Comparison of ENCODE assay signal across 10 cellular contexts in genomic region chr2:157789933-157790511, GRCh38.
A peak's percentile ranks its signal among the peaks of the same experiment; 100 is the strongest.
DNase-seq lines count a peak whose midpoint lies in the region; ATAC-seq and TF ChIP-seq lines count a peak whose summit lies in the region.
"Had no signal": no experiment of that assay in that cellular context is flagged by ENCODE, and none has a peak within 500 bp of the region (broad histone marks: within the 10 kb centered on the region; RNA-seq: fewer than 3 reads in every experiment).

No MANE protein-coding gene starts in this region.

- peaks cover 41% of the 10 kb centered on the region for H3K4me1 ChIP-seq in upper lobe of right lung

- no peaks in the 10 kb centered on the region for H3K9me3 Mint-ChIP-seq in activated T-cell treated with anti-CD3 and anti-CD28 coated beads, Interleukin-2, amount 50 U/mL, for 72 hours

- no peaks in the 10 kb centered on the region for H3K27me3 Mint-ChIP-seq in activated T-cell treated with anti-CD3 and anti-CD28 coated beads, Interleukin-2, amount 50 U/mL, for 72 hours (ENCODE audit: low read depth)

- H3K4me3 ChIP-seq in upper lobe of right lung: no peak overlapping the region

- H3K9me3 ChIP-seq in upper lobe of right lung: no peaks in the 10 kb centered on the region

- peak; percentile 44 to 53 for ATAC-seq in activated T-cell treated with anti-CD3 and anti-CD28 coated beads, Interleukin-2, amount 50 U/mL, for 72 hours (replicated peaks in 1 of 2)
- peak; percentile 26 for ATAC-seq in upper lobe of right lung
- no peak for ATAC-seq in HG03571 (IDR thresholded peaks at IDR 0.05; ENCODE audit: unreplicated experiment)
- no peak for ATAC-seq in HG03095 (IDR thresholded peaks at IDR 0.05; ENCODE audit: unreplicated experiment)
- ATAC-seq in HG02870 (IDR thresholded peaks at IDR 0.05; ENCODE audit: unreplicated experiment): no peak
- ATAC-seq: HCT116 had no signal

- intact Hi-C loops in upper lobe of right lung (cut with DNase I): loop anchor here (10.0 kb wide), 1 partner anchor 85 kb away; the partner anchor contains the start of gene ACVR1

- H3K4me1 Mint-ChIP-seq in activated T-cell treated with anti-CD3 and anti-CD28 coated beads, Interleukin-2, amount 50 U/mL, for 72 hours (ENCODE audit: low read depth): peaks cover 50% of the 10 kb centered on the region

- H3K27ac ChIP-seq in upper lobe of right lung: no peak overlapping the region

- H3K27me3 ChIP-seq in upper lobe of right lung: no peaks in the 10 kb centered on the region

- no peak overlapping the region for H3K27ac Mint-ChIP-seq in activated T-cell treated with anti-CD3 and anti-CD28 coated beads, Interleukin-2, amount 50 U/mL, for 72 hours

- H3K36me3 ChIP-seq in upper lobe of right lung: no peaks in the 10 kb centered on the region

- TF ChIP-seq CTCF in upper lobe of right lung (IDR thresholded peaks at IDR 0.05): no peak

- no peak overlapping the region for H3K4me3 Mint-ChIP-seq in activated T-cell treated with anti-CD3 and anti-CD28 coated beads, Interleukin-2, amount 50 U/mL, for 72 hours

- H3K36me3 Mint-ChIP-seq in activated T-cell treated with anti-CD3 and anti-CD28 coated beads, Interleukin-2, amount 50 U/mL, for 72 hours (ENCODE audit: insufficient read depth in 2 of 2): peaks cover 0 to 11% of the 10 kb centered on the region in 2 donors

- no peak for DNase-seq in activated T-cell treated with anti-CD3 and anti-CD28 coated beads, Interleukin-2, amount 50 U/mL, for 72 hours
- no peak for DNase-seq in activated T-cell treated with anti-CD3 and anti-CD28 coated beads, Interleukin-2, amount 50 U/mL, for 48 hours
- DNase-seq in cerebellar cortex (ENCODE audit: low spot score) (peak; percentile 55), midbrain (lab: John Stamatoyannopoulos, UW) (peak; percentile 23), upper lobe of right lung (no peak)
- DNase-seq: effector CD4-positive, alpha-beta T cell had no signal

Comparison
In these comparisons a context has a peak if more than half of its experiments do, and no peak if none do; other contexts are left out.
1. ATAC-seq: peak in activated T-cell treated with anti-CD3 and anti-CD28 coated beads, Interleukin-2, amount 50 U/mL, for 72 hours (2 of 2) and upper lobe of right lung (single experiment); none in HG03571 (single experiment), HG03095 (single experiment) and HG02870 (single experiment).
2. DNase-seq: peak in cerebellar cortex (single experiment) and midbrain (single experiment); none in activated T-cell treated with anti-CD3 and anti-CD28 coated beads, Interleukin-2, amount 50 U/mL, for 72 hours (0 of 2), activated T-cell treated with anti-CD3 and anti-CD28 coated beads, Interleukin-2, amount 50 U/mL, for 48 hours (0 of 2) and upper lobe of right lung (single experiment).